In the genomic region with DNA sequence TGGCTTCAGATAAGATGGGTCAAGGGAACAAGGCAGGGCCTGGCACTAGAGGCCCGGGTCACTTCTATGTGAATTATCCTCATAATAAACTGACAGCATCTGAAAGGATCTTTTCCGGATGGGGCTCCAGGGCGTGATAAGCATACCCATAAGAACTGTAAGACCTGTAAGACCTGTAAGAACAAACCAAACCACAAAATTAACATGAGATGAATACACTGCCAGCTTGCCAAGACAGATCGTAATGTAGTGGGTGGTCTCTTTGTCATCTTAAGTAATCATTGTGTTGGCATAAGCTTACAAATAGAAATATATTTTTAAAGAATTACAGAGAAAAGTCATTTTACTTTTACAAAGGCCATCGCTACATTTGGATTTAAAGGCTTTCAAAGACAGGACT, we compare ENCODE assay signal across 24 cellular contexts.
DNase-seq lines count a peak whose midpoint lies in the region; ATAC-seq, FAIRE-seq and TF ChIP-seq lines count a peak whose summit lies in the region.
"Had no signal": no experiment of that assay in that cellular context is flagged by ENCODE, and none has a peak within 500 bp of the region (broad histone marks: within the 10 kb centered on the region; RNA-seq: fewer than 3 reads in every experiment).

No MANE protein-coding gene starts in this region.

- FAIRE-seq in bronchial epithelial cell (lab: Jason Lieb, UNC) (no peak), small intestine (lab: Jason Lieb, UNC) (no peak)
- FAIRE-seq: A549, GM12878, GM19239, H54 had no signal

- no peaks in the 10 kb centered on the region for H3K36me3 ChIP-seq in breast epithelium
- H3K36me3 ChIP-seq in bronchial epithelial cell (ENCODE audit: control insufficient read depth, insufficient read depth, low read length): no peaks in the 10 kb centered on the region
- no peaks in the 10 kb centered on the region for H3K36me3 ChIP-seq in small intestine (ENCODE audit: control insufficient read depth in 2 of 2, insufficient read depth in 2 of 2, low read length in 2 of 2)

- TF ChIP-seq POLR2A in breast epithelium (IDR thresholded peaks at IDR 0.05): no peak

- ATAC-seq in foreskin keratinocyte: peak; percentile 61
- no peak for ATAC-seq in GM21528 (IDR thresholded peaks at IDR 0.05; ENCODE audit: low FRiP score, unreplicated experiment)
- ATAC-seq: A549, GM12878, GM23338 had no signal

- CTCF ChIA-PET in MCF 10A (lab: Yijun Ruan, JAX): no interaction called here

- peaks cover 5% of the 10 kb centered on the region for H3K4me1 Mint-ChIP-seq in MCF 10A (ENCODE audit: insufficient read depth, unreplicated experiment)
- peaks cover 41% of the 10 kb centered on the region for H3K4me1 Mint-ChIP-seq in osteocyte (ENCODE audit: unreplicated experiment)
- H3K4me1 Mint-ChIP-seq: CD4-positive, alpha-beta memory T cell; GM23338 had no signal

- BruUV-seq in MCF 10A (replicated peaks; lab: Mats Ljungman, UMichigan): no TSS peak

- no peak overlapping the region for H3K4me3 ChIP-seq in breast epithelium
- H3K4me3 ChIP-seq in bronchial epithelial cell (ENCODE audit: low read depth, low read length): no peak overlapping the region
- no peak overlapping the region for H3K4me3 ChIP-seq in small intestine (ENCODE audit: low read depth in 1 of 2, low read length in 2 of 2)
- H3K4me3 ChIP-seq: A549, GM12878, GM23338 had no signal

- H3K27ac ChIP-seq in breast epithelium: no peak overlapping the region
- H3K27ac ChIP-seq in foreskin keratinocyte: no peak overlapping the region
- H3K27ac ChIP-seq in small intestine (ENCODE audit: low read depth in 1 of 2, low read length in 1 of 2): no peak overlapping the region
- H3K27ac ChIP-seq: 22Rv1, A549, C4-2B, HL-60 had no signal

- H3K36me3 Mint-ChIP-seq in MCF 10A (ENCODE audit: insufficient read depth, unreplicated experiment) (no peaks in the 10 kb centered on the region), osteocyte (ENCODE audit: unreplicated experiment) (no peaks in the 10 kb centered on the region)
- H3K36me3 Mint-ChIP-seq: CD4-positive, alpha-beta memory T cell had no signal

- POLR2A ChIA-PET in MCF 10A (lab: Yijun Ruan, JAX): interaction anchor here (0.6 to 1.3 kb wide), 2 partner anchors 217 to 351 kb away, joined by 3 to 4 read pairs; no protein-coding TSS in a partner anchor

- H3K27ac Mint-ChIP-seq in MCF 10A (ENCODE audit: low read depth, unreplicated experiment): peak overlapping the region; percentile 49
- peak overlapping the region; percentile 31 for H3K27ac Mint-ChIP-seq in osteocyte (ENCODE audit: unreplicated experiment)
- H3K27ac Mint-ChIP-seq: CD4-positive, alpha-beta memory T cell; GM23338 had no signal

- H3K27me3 ChIP-seq in breast epithelium (no peaks in the 10 kb centered on the region), bronchial epithelial cell (ENCODE audit: control insufficient read depth, insufficient read depth, low read length) (no peaks in the 10 kb centered on the region), foreskin keratinocyte (no peaks in the 10 kb centered on the region), small intestine (ENCODE audit: control insufficient read depth in 2 of 2, insufficient read depth in 2 of 2, low read length in 2 of 2) (no peaks in the 10 kb centered on the region)

- no peaks in the 10 kb centered on the region for H3K4me1 ChIP-seq in breast epithelium
- H3K4me1 ChIP-seq in foreskin keratinocyte: peaks cover 9% of the 10 kb centered on the region
- H3K4me1 ChIP-seq in small intestine (ENCODE audit: control insufficient read depth in 2 of 2, insufficient read depth in 1 of 2, low read depth in 1 of 2, low read length in 1 of 2): no peaks in the 10 kb centered on the region

- TF ChIP-seq CTCF in MCF 10A (IDR thresholded peaks at IDR 0.05; ENCODE audit: unreplicated experiment) (no peak), breast epithelium (IDR thresholded peaks at IDR 0.05) (no peak), bronchial epithelial cell (IDR thresholded peaks at IDR 0.05; ENCODE audit: insufficient read depth, low read length, severe bottlenecking) (no peak), foreskin keratinocyte (conservative IDR thresholded peaks at IDR 0.05) (no peak), osteocyte (IDR thresholded peaks at IDR 0.05) (no peak)

- H3K9me3 Mint-ChIP-seq in MCF 10A (ENCODE audit: unreplicated experiment) (no peaks in the 10 kb centered on the region), osteocyte (ENCODE audit: unreplicated experiment) (peaks cover 7% of the 10 kb centered on the region)
- H3K9me3 Mint-ChIP-seq: GM23338 had no signal

- H3K9me3 ChIP-seq in breast epithelium: no peaks in the 10 kb centered on the region
- no peaks in the 10 kb centered on the region for H3K9me3 ChIP-seq in small intestine (ENCODE audit: control insufficient read depth, low read depth)
- H3K9me3 ChIP-seq: A549 had no signal

- intact Hi-C loops in MCF 10A (cut with micrococcal nuclease) (loop anchor here (5.0 kb wide), 1 partner anchor 350 kb away; no protein-coding TSS in a partner anchor), breast epithelium (cut with DNase I; ENCODE audit: low total_unique reads) (no loop called here)

- H3K27me3 Mint-ChIP-seq in MCF 10A (ENCODE audit: insufficient read depth, unreplicated experiment) (no peaks in the 10 kb centered on the region), osteocyte (ENCODE audit: unreplicated experiment) (no peaks in the 10 kb centered on the region)
- H3K27me3 Mint-ChIP-seq: CD4-positive, alpha-beta memory T cell had no signal

- no peak overlapping the region for H3K4me3 Mint-ChIP-seq in MCF 10A (ENCODE audit: unreplicated experiment)
- H3K4me3 Mint-ChIP-seq in osteocyte (ENCODE audit: unreplicated experiment): no peak overlapping the region
- H3K4me3 Mint-ChIP-seq: CD4-positive, alpha-beta memory T cell; GM23338 had no signal

- DNase-seq in MCF 10A (ENCODE audit: unreplicated experiment) (no peak), breast epithelium (ENCODE audit: low spot score in 2 of 2) (no peak), bronchial epithelial cell (ENCODE audit: low read depth) (peak; percentile 92), foreskin keratinocyte (peak; percentile 63 to 71), osteocyte (ENCODE audit: extremely low spot score, unreplicated experiment) (no peak), small intestine (no peak), COLO829 (ENCODE audit: low spot score) (no peak)
- DNase-seq: AML-193; CD4-positive, alpha-beta memory T cell; COR-L47; DMS 273 treated with DMSO at 0.1 percent for 48 hours; DMS53; DND-41; EL; HCEC 1CT had no signal

- 76 to 82% (median 78%) methylated on average over 5 of the region's 5 CpGs for WGBS in small intestine, 3 donors

Comparison
In these comparisons a context has a peak if more than half of its experiments do, and no peak if none do; other contexts are left out.
1. DNase-seq: peak in bronchial epithelial cell (single experiment) and foreskin keratinocyte (2 of 2); none in MCF 10A (single experiment), breast epithelium (0 of 2), osteocyte (single experiment), small intestine (single experiment) and COLO829 (single experiment).